ENCODE assay signal across 1 cellular context in the genomic region with DNA sequence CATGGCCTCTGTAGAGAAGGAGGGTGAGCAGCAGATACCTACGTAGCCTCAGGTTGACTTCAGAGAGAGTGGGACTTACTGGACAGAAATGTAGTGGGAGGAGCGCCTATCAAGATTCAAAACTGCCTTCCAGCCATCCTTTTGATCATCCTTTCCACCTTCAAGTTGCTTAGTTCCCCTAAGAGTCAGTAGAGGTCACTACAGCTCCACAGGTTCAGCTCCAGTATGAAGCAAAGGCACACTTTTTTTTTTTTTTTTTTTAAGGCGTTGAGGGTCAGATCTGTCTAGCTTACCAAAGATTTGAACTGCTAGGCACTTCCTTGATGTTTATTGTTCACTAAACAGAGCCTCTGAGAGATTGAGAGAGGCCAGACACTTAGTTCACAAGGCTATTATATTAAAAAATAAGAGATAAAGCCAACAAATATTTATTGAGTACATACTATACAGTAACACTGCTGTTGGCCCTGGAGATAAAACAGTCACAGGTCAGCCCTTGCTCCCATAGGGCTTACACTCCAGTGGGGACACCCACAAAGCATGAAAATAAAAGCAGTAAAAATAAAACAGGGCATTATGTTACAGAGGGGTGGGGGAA.
A peak's percentile ranks its signal among the peaks of the same experiment; 100 is the strongest.
TF ChIP-seq lines count a peak whose summit lies in the region.

No MANE protein-coding gene starts in this region.

TF ChIP-seq in liver, 16 proteins besides CTCF, POLR2A, EP300 and RAD21 (continued from another document):
- TF ChIP-seq ZBTB33 (IDR thresholded peaks at IDR 0.05), result no peak
- TF ChIP-seq HNF4A (conservative IDR thresholded peaks at IDR 0.05), result peak in 1 of 2 donors; percentile 14
- TF ChIP-seq GABPA (IDR thresholded peaks at IDR 0.05 in 1 of 2, conservative IDR thresholded peaks at IDR 0.05 in 1 of 2), result no peak
- peak; percentile 9 to 52 for TF ChIP-seq RXRA (IDR thresholded peaks at IDR 0.05)
